In the genomic region with DNA sequence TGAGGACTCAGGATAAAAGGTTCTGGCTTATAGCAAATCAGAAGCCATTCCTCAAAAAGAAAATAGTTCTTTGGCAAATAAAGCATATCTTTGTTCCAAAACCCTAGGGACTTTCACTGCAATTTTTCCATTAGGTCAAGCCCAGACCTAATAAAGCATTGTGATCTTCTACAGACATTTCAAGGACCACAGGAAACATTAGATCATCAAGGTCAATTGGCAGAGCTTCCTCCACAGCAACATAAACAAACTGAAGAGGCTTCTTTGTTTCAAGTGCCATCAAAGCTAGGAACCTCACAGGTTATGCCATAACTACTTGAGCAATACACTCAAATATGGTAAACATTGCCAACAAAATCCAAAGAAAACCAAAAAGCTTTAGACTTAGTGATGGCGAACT, we compare ENCODE assay signal across 26 cellular contexts.
DNase-seq lines count a peak whose midpoint lies in the region; ATAC-seq, FAIRE-seq and TF ChIP-seq lines count a peak whose summit lies in the region.
"Had no signal": no experiment of that assay in that cellular context is flagged by ENCODE, and none has a peak within 500 bp of the region (broad histone marks: within the 10 kb centered on the region; RNA-seq: fewer than 3 reads in every experiment).

No MANE protein-coding gene starts in this region.

- H3K4me3 ChIP-seq in HCT116 (replicated peaks in 1 of 2; ENCODE audit: low read depth in 1 of 2, low read length in 2 of 2) (no peak overlapping the region), fibroblast of pulmonary artery (replicated peaks; ENCODE audit: low read depth, low read length) (no peak overlapping the region), mesenchymal stem cell (ENCODE audit: insufficient read depth in 1 of 2, low read depth in 1 of 2, low read length in 2 of 2) (no peak overlapping the region), coronary artery (no peak overlapping the region)
- H3K4me3 ChIP-seq in CD8-positive, alpha-beta memory T cell (ENCODE audit: low read length): no peak overlapping the region
- H3K4me3 ChIP-seq: smooth muscle cell, stomach had no signal

- H3K4ac ChIP-seq in mesenchymal stem cell (ENCODE audit: low read depth in 1 of 2, low read length in 2 of 2): no peak overlapping the region

- H3K27me3 Mint-ChIP-seq in CD8-positive, alpha-beta memory T cell: peaks cover 7 to 41% of the 10 kb centered on the region in 2 donors

- DNase-seq in HCT116 (ENCODE audit: low read depth, low spot score) (no peak), NCI-H2029 treated with DMSO at 0.1 percent for 48 hours (lab: John Stamatoyannopoulos, UW) (peak; percentile 1), fibroblast of pulmonary artery (ENCODE audit: low read depth) (peak; percentile 5), mesenchymal stem cell (peak; percentile 6), frontal cortex (ENCODE audit: low spot score in 2 of 2) (no peak), coronary artery (ENCODE audit: low spot score) (no peak)
- DNase-seq in CD8-positive, alpha-beta memory T cell: no peak
- DNase-seq: activated CD4-positive, alpha-beta T cell treated with anti-CD3 and anti-CD28 coated beads for 36 hours; activated T-cell treated with anti-CD3 and anti-CD28 coated beads, Interleukin-2, amount 50 U/mL, for 72 hours; CD8-positive, alpha-beta T cell; endodermal cell; Karpas-422; NCI-H2107; NCI-H69; OCI-M1; posterior cingulate gyrus; SHP77; stimulated activated CD4-positive, alpha-beta T cell treated with anti-CD3 and anti-CD28 coated beads, Interleukin-4, amount 100 ng/mL, for 24 hours; stomach had no signal

- H3K79me2 ChIP-seq in HCT116 (ENCODE audit: insufficient read depth, low read length): no peaks in the 10 kb centered on the region

- no peaks in the 10 kb centered on the region for H3K9me3 ChIP-seq in HCT116 (ENCODE audit: control insufficient read depth in 1 of 2, insufficient read depth in 1 of 2, low read depth in 1 of 2, low read length in 2 of 2)
- H3K9me3 ChIP-seq in mesenchymal stem cell (ENCODE audit: control insufficient read depth, low read length): no peaks in the 10 kb centered on the region
- no peaks in the 10 kb centered on the region for H3K9me3 ChIP-seq in CD8-positive, alpha-beta memory T cell (ENCODE audit: low read length)
- H3K9me3 ChIP-seq: stomach had no signal

- H2BK5ac ChIP-seq in mesenchymal stem cell (ENCODE audit: low read depth, low read length, poor library complexity, severe bottlenecking): no peak overlapping the region

- H4K20me1 ChIP-seq in HCT116 (ENCODE audit: insufficient read depth): no peaks in the 10 kb centered on the region

- CTCF ChIA-PET in HCT116 (lab: Charles Lee): no interaction called here
- CTCF ChIA-PET in CD8-positive, alpha-beta memory T cell (lab: Charles Lee): no interaction called here

- no peak overlapping the region for H4K91ac ChIP-seq in mesenchymal stem cell (ENCODE audit: low read length)

- H4K8ac ChIP-seq in mesenchymal stem cell (ENCODE audit: low read length): no peak overlapping the region

- no peaks in the 10 kb centered on the region for H3K9me2 ChIP-seq in HCT116 (ENCODE audit: insufficient read depth)

- no peak overlapping the region for H3K23ac ChIP-seq in mesenchymal stem cell (ENCODE audit: low read length in 2 of 2)

- H3K14ac ChIP-seq in mesenchymal stem cell (ENCODE audit: low read length in 2 of 2): no peak overlapping the region

- no peak overlapping the region for H2AK5ac ChIP-seq in mesenchymal stem cell (ENCODE audit: low read length, severe bottlenecking)

- H2AFZ ChIP-seq in HCT116 (ENCODE audit: low read depth, low read length, poor library complexity, severe bottlenecking) (no peak overlapping the region), mesenchymal stem cell (ENCODE audit: low read depth, low read length) (no peak overlapping the region)

- H3K36me3 Mint-ChIP-seq in CD8-positive, alpha-beta memory T cell: no peaks in the 10 kb centered on the region
- H3K36me3 Mint-ChIP-seq: CD8-positive, alpha-beta T cell; type B pancreatic cell had no signal

- no TSS peak for BruUV-seq in HCT116 (replicated peaks; lab: Mats Ljungman, UMichigan)

- H3K79me1 ChIP-seq in mesenchymal stem cell (replicated peaks; ENCODE audit: low read length, poor library complexity, severe bottlenecking): no peaks in the 10 kb centered on the region

- H3K4me1 ChIP-seq in HCT116 (ENCODE audit: control insufficient read depth in 1 of 2, insufficient read depth in 2 of 2, low read length in 2 of 2) (no peaks in the 10 kb centered on the region), mesenchymal stem cell (ENCODE audit: control insufficient read depth, insufficient read depth, low read depth, low read length) (no peaks in the 10 kb centered on the region)
- H3K4me1 ChIP-seq in CD8-positive, alpha-beta memory T cell (ENCODE audit: insufficient read depth, low read length): no peaks in the 10 kb centered on the region
- H3K4me1 ChIP-seq: stomach had no signal

- no peak overlapping the region for H3K4me3 Mint-ChIP-seq in CD8-positive, alpha-beta memory T cell
- H3K4me3 Mint-ChIP-seq: activated CD4-positive, alpha-beta T cell treated with anti-CD3 and anti-CD28 coated beads for 36 hours; activated naive CD4-positive, alpha-beta T cell treated with anti-CD3 and anti-CD28 coated beads, Interleukin-2, amount 50 U/mL, for 24 hours; activated T-cell treated with anti-CD3 and anti-CD28 coated beads, Interleukin-2, amount 50 U/mL, for 72 hours; CD8-positive, alpha-beta T cell; endodermal cell; type B pancreatic cell had no signal

- no peak overlapping the region for H2BK12ac ChIP-seq in mesenchymal stem cell (ENCODE audit: low read length in 2 of 2)

- no peak for ATAC-seq in HCT116
- ATAC-seq: activated CD4-positive, alpha-beta T cell treated with anti-CD3 and anti-CD28 coated beads for 36 hours; activated T-cell treated with anti-CD3 and anti-CD28 coated beads, Interleukin-2, amount 50 U/mL, for 72 hours; CD8-positive, alpha-beta T cell had no signal

- FAIRE-seq in frontal cortex (lab: Jason Lieb, UNC): no peak
- FAIRE-seq: H54, HTR-8/SVneo, keratinocyte, TTC549 had no signal

- H3K9ac ChIP-seq in HCT116 (ENCODE audit: low read length) (no peak overlapping the region), mesenchymal stem cell (ENCODE audit: low read length) (no peak overlapping the region)

- POLR2A ChIA-PET in HCT116 (lab: Charles Lee): no interaction called here
- POLR2A ChIA-PET in CD8-positive, alpha-beta memory T cell (lab: Charles Lee): no interaction called here

- no peak overlapping the region for H3K27ac Mint-ChIP-seq in CD8-positive, alpha-beta memory T cell
- H3K27ac Mint-ChIP-seq: activated CD4-positive, alpha-beta T cell treated with anti-CD3 and anti-CD28 coated beads for 36 hours; activated naive CD4-positive, alpha-beta T cell treated with anti-CD3 and anti-CD28 coated beads, Interleukin-2, amount 50 U/mL, for 24 hours; activated T-cell treated with anti-CD3 and anti-CD28 coated beads, Interleukin-2, amount 50 U/mL, for 72 hours; CD8-positive, alpha-beta T cell; endodermal cell; type B pancreatic cell had no signal

- WGBS in mesenchymal stem cell: no CpG with 5 or more reads among the region's 1 CpG

- H3K4me1 Mint-ChIP-seq in CD8-positive, alpha-beta memory T cell: no peaks in the 10 kb centered on the region
- H3K4me1 Mint-ChIP-seq: activated CD4-positive, alpha-beta T cell treated with anti-CD3 and anti-CD28 coated beads for 36 hours; activated naive CD4-positive, alpha-beta T cell treated with anti-CD3 and anti-CD28 coated beads, Interleukin-2, amount 50 U/mL, for 24 hours; endodermal cell had no signal

- TF ChIP-seq POLR2A in HCT116 (IDR thresholded peaks at IDR 0.05; ENCODE audit: borderline replicate concordance, extremely low read depth, insufficient read depth, insufficient read length): no peak

- no peak overlapping the region for H3K27ac ChIP-seq in HCT116 (ENCODE audit: low read depth, low read length)
- no peak overlapping the region for H3K27ac ChIP-seq in mesenchymal stem cell (ENCODE audit: low read length, poor library complexity, severe bottlenecking)
- no peak overlapping the region for H3K27ac ChIP-seq in CD8-positive, alpha-beta memory T cell (ENCODE audit: low read depth, low read length)
- no peak overlapping the region for H3K27ac ChIP-seq in coronary artery
- H3K27ac ChIP-seq: stomach had no signal

- H2BK15ac ChIP-seq in mesenchymal stem cell (ENCODE audit: low read depth, poor library complexity, severe bottlenecking): no peak overlapping the region

- H3K27me3 ChIP-seq in HCT116 (ENCODE audit: insufficient read depth, low read length) (no peaks in the 10 kb centered on the region), mesenchymal stem cell (ENCODE audit: control insufficient read depth in 1 of 2, insufficient read depth in 1 of 2, low read length in 2 of 2) (no peaks in the 10 kb centered on the region)
- no peaks in the 10 kb centered on the region for H3K27me3 ChIP-seq in CD8-positive, alpha-beta memory T cell (ENCODE audit: insufficient read depth, low read length, poor library complexity, severe bottlenecking)
- H3K27me3 ChIP-seq: stomach had no signal

- no peak for TF ChIP-seq CTCF in HCT116 (IDR thresholded peaks at IDR 0.05 in 2 of 3, conservative IDR thresholded peaks at IDR 0.05 in 1 of 3; ENCODE audit: borderline replicate concordance in 1 of 3, insufficient read depth in 1 of 3, low read depth in 2 of 3, low read length in 2 of 3)
- TF ChIP-seq CTCF in fibroblast of pulmonary artery (IDR thresholded peaks at IDR 0.05; ENCODE audit: low read length, missing control alignments): no peak
- TF ChIP-seq CTCF in coronary artery (IDR thresholded peaks at IDR 0.05): no peak

- H3K18ac ChIP-seq in mesenchymal stem cell (ENCODE audit: low read depth in 1 of 2, low read length in 2 of 2): no peak overlapping the region

- H3K36me3 ChIP-seq in HCT116 (ENCODE audit: control insufficient read depth in 1 of 2, insufficient read depth in 2 of 2, low read length in 2 of 2): no peaks in the 10 kb centered on the region
- no peaks in the 10 kb centered on the region for H3K36me3 ChIP-seq in mesenchymal stem cell (ENCODE audit: control insufficient read depth in 1 of 2, insufficient read depth in 2 of 2, low read depth in 1 of 2, low read length in 2 of 2)
- no peaks in the 10 kb centered on the region for H3K36me3 ChIP-seq in CD8-positive, alpha-beta memory T cell (ENCODE audit: insufficient read depth, low read length)
- H3K36me3 ChIP-seq: stomach had no signal

- no peak overlapping the region for H2BK120ac ChIP-seq in mesenchymal stem cell (ENCODE audit: low read depth, low read length)

- peaks cover 0 to 2% (median 0%) of the 10 kb centered on the region in 5 donors for H3K9me3 Mint-ChIP-seq in CD8-positive, alpha-beta memory T cell
- H3K9me3 Mint-ChIP-seq: activated naive CD4-positive, alpha-beta T cell treated with anti-CD3 and anti-CD28 coated beads, Interleukin-2, amount 50 U/mL, for 24 hours; endodermal cell; type B pancreatic cell had no signal

- H3K4me2 ChIP-seq in HCT116 (ENCODE audit: low read length) (no peak overlapping the region), mesenchymal stem cell (ENCODE audit: low read length, poor library complexity, severe bottlenecking) (no peak overlapping the region)
- H3K4me2 ChIP-seq: smooth muscle cell had no signal

- intact Hi-C loops in HCT116 (cut with micrococcal nuclease): no loop called here

- TF ChIP-seq RAD21 in HCT116 (IDR thresholded peaks at IDR 0.05; ENCODE audit: low read depth): no peak

- RAD21 ChIA-PET in HCT116 (lab: Charles Lee; ENCODE audit: low non-redundant PET in 1 of 2, low total read pairs in 2 of 2, uncharacterized antibody in 2 of 2, unreplicated experiment in 2 of 2): no interaction called here

Comparison
In these comparisons a context has a peak if more than half of its experiments do, and no peak if none do; other contexts are left out.
1. DNase-seq: peak in NCI-H2029 treated with DMSO at 0.1 percent for 48 hours (single experiment), fibroblast of pulmonary artery (single experiment) and mesenchymal stem cell (single experiment); none in HCT116 (single experiment), CD8-positive, alpha-beta memory T cell (0 of 5), frontal cortex (0 of 2) and coronary artery (single experiment).